2 cellular contexts compared by ENCODE assay signal in the genomic region with DNA sequence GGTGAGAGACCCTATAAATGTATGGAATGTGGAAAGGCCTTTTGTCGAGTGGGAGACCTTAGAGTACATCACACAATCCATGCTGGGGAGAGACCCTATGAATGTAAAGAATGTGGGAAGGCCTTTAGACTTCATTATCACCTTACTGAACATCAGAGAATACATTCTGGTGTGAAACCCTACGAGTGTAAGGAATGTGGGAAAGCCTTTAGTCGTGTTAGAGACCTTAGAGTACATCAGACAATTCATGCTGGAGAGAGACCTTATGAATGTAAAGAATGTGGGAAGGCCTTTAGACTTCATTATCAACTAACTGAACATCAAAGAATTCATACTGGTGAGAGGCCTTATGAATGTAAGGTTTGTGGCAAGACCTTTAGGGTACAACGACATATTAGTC.
TF ChIP-seq lines count a peak whose summit lies in the region.

No MANE protein-coding gene starts in this region.

TF ChIP-seq in A549, 52 proteins besides CTCF, POLR2A, EP300 and RAD21:
- TF ChIP-seq RARB (CRISPR knock-in tag; IDR thresholded peaks at IDR 0.05) = no peak
- TF ChIP-seq, protein P1, sequence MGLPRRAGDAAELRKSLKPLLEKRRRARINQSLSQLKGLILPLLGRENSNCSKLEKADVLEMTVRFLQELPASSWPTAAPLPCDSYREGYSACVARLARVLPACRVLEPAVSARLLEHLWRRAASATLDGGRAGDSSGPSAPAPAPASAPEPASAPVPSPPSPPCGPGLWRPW (IDR thresholded peaks at IDR 0.05) = peak; percentile 14; the same call in 1 of the 2 replicates

TF ChIP-seq in HCT116, 20 proteins besides CTCF, POLR2A, EP300 and RAD21:
- no peak for TF ChIP-seq SRF (IDR thresholded peaks at IDR 0.05; ENCODE audit: low read depth)
- TF ChIP-seq ZNF274 (IDR thresholded peaks at IDR 0.05; ENCODE audit: low read depth, low read length) = peak; percentile 54
- TF ChIP-seq, protein P2, sequence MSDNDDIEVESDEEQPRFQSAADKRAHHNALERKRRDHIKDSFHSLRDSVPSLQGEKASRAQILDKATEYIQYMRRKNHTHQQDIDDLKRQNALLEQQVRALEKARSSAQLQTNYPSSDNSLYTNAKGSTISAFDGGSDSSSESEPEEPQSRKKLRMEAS (IDR thresholded peaks at IDR 0.05) = no peak
- no peak for TF ChIP-seq JUND (IDR thresholded peaks at IDR 0.05)
- TF ChIP-seq TCF7L2 (IDR thresholded peaks at IDR 0.05; ENCODE audit: borderline replicate concordance, extremely low read depth, insufficient read depth, insufficient read length) = no peak
TF ChIP-seq in HCT116: peak in this region for 1.
